ENCODE assay signal across 34 cellular contexts in the genomic region with DNA sequence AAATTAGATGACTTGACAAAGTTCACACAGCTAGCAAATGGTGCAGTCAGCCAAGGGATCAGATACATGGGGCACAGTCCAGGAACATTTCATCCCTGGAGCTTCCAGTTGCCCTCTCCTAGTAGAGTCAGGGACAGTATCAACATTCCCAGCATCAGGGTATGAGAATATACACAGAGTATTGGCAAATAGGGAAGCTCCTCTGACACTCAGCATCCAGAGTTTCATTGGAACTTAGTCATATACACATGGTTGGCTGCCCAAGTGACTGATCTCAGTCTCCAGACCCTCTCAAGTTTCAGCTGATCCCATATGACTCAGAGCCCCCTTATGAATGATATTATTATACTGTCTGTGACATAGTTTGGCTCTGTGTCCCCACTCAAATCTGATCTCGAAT. TPM values are rescaled to one million over a fixed set of nuclear protein-coding genes. Genes with fewer than 3 reads are reported as not detected.
"Had no signal": no experiment of that assay in that cellular context is flagged by ENCODE, and none has a peak within 500 bp of the region (broad histone marks: within the 10 kb centered on the region; RNA-seq: fewer than 3 reads in every experiment).

No MANE protein-coding gene starts in this region.

- ATAC-seq: activated CD8-positive, alpha-beta T cell treated with anti-CD3 and anti-CD28 coated beads for 36 hours; activated T-cell treated with anti-CD3 and anti-CD28 coated beads, Interleukin-2, amount 50 U/mL, for 72 hours; activated T-helper 17 cell treated with anti-CD3 and anti-CD28 coated beads, Interleukin-2, amount 50 U/mL, for 72 hours had no signal

- H3K36me3 ChIP-seq: brain microvascular endothelial cell had no signal

- H3K27me3 ChIP-seq: brain microvascular endothelial cell had no signal

- H3K4me3 ChIP-seq: PC-9 had no signal

- DNase-seq: activated B cell treated with CpG ODN at 0.5 μM for 24 hours; activated CD4-positive, alpha-beta T cell treated with anti-CD3 and anti-CD28 coated beads for 48 hours; activated CD4-positive, CD25-positive, alpha-beta regulatory T cell treated with anti-CD3 and anti-CD28 coated beads, Interleukin-2, amount 50 U/mL, for 72 hours; activated CD8-positive, alpha-beta T cell treated with anti-CD3 and anti-CD28 coated beads for 36 hours; activated effector memory CD4-positive, alpha-beta T cell treated with anti-CD3 and anti-CD28 coated beads, Interleukin-2, amount 50 U/mL, for 16 hours; activated naive CD4-positive, alpha-beta T cell; activated naive CD4-positive, alpha-beta T cell treated with anti-CD3 and anti-CD28 coated beads, Interleukin-2, amount 50 U/mL, for 16 hours; activated naive CD8-positive, alpha-beta T cell treated with anti-CD3 and anti-CD28 coated beads for 36 hours; activated T-cell treated with anti-CD3 and anti-CD28 coated beads, Interleukin-2, amount 50 U/mL, for 1 hour; activated T-cell treated with anti-CD3 and anti-CD28 coated beads, Interleukin-2, amount 50 U/mL, for 72 hours; amniotic stem cell; aorta; brain microvascular endothelial cell; central memory CD4-positive, alpha-beta T cell; Karpas-422; NCI-H1105; NCI-H1417 treated with DMSO at 0.1 percent for 48 hours; NCI-H1930; NCI-H2081 treated with DMSO at 0.1 percent for 48 hours; NCI-H226; NCI-H510A; NCI-H526; NCI-H748 treated with DMSO at 0.1 percent for 48 hours; NK-92 treated with Interleukin-12 subunit alpha and Interleukin-12 subunit beta, amount 100 ng/mL, for 24 hours; PC-9; Right ventricle myocardium superior; SW 1271; T-helper 1 cell; T-helper 2 cell; T-helper 9 cell had no signal

- H3K27ac ChIP-seq: brain microvascular endothelial cell, PC-9, RWPE1, VCaP had no signal

RNA-seq across cellular contexts. Expression of a gene that starts 13.7 kb away (rescaled TPM):
- total RNA-seq: activated B cell treated with CpG ODN at 0.5 μM for 24 hours; activated CD8-positive, alpha-beta memory T cell treated with anti-CD3 and anti-CD28 coated beads for 36 hours; activated CD8-positive, alpha-beta T cell treated with anti-CD3 and anti-CD28 coated beads for 36 hours; activated naive CD8-positive, alpha-beta T cell treated with anti-CD3 and anti-CD28 coated beads for 36 hours; activated T-cell treated with anti-CD3 and anti-CD28 coated beads, Interleukin-2, amount 50 U/mL, for 72 hours; activated T-helper 17 cell treated with anti-CD3 and anti-CD28 coated beads, Interleukin-2, amount 50 U/mL, for 72 hours; PC-9 had no signal
